Comparison of ENCODE assay signal across 11 cellular contexts in the genomic region with DNA sequence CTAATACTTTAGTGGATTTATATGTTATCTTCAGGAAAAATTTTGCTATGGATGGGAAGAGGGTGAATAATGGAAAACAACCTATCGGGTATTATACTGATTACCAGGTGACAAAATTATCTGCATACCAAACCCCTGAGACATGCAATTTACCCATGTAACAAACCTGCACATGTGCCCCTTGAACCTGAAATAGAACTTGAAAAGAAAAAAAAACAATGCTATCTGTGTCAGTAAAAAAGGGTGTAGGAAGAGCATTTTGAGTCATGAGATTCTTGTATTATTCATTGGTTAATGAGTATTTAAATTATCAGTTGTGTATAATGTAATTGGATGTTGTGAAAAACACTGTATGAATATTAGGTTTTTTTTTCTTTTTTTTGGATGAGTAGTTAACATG.
"Had no signal": no experiment of that assay in that cellular context is flagged by ENCODE, and none has a peak within 500 bp of the region (broad histone marks: within the 10 kb centered on the region; RNA-seq: fewer than 3 reads in every experiment).

No MANE protein-coding gene starts in this region.

- DNase-seq: activated CD4-positive, alpha-beta T cell treated with anti-CD3 and anti-CD28 coated beads, Interleukin-2, amount 50 U/mL, for 1 hour; activated naive CD4-positive, alpha-beta T cell treated with anti-CD3 and anti-CD28 coated beads, Interleukin-2, amount 50 U/mL, for 16 hours; activated T-cell treated with anti-CD3 and anti-CD28 coated beads, Interleukin-2, amount 50 U/mL, for 1 hour; adrenal gland; central memory CD4-positive, alpha-beta T cell; effector memory CD8-positive, alpha-beta T cell; pancreas; retina had no signal

- H3K27me3 ChIP-seq: adrenal gland, pancreas had no signal

- H3K27me3 Mint-ChIP-seq: effector memory CD8-positive, alpha-beta T cell had no signal

- ATAC-seq: effector memory CD8-positive, alpha-beta T cell; left lobe of liver; pancreas had no signal

- H3K4me3 ChIP-seq: adrenal gland, pancreas, skin epidermis had no signal

- H3K9me3 ChIP-seq: adrenal gland, pancreas had no signal

- H3K27ac Mint-ChIP-seq: effector memory CD8-positive, alpha-beta T cell; T-helper 1 cell treated with Interleukin-12 subunit alpha and Interleukin-12 subunit beta and Interleukin-4 antibody, amounts not matched to agents 30 μg/mL and 1 μg/mL, for 36 hours had no signal

- H3K9me3 Mint-ChIP-seq: T-helper 1 cell treated with Interleukin-12 subunit alpha and Interleukin-12 subunit beta and Interleukin-4 antibody, amounts not matched to agents 30 μg/mL and 1 μg/mL, for 36 hours had no signal

- H3K4me3 Mint-ChIP-seq: effector memory CD8-positive, alpha-beta T cell; T-helper 1 cell treated with Interleukin-12 subunit alpha and Interleukin-12 subunit beta and Interleukin-4 antibody, amounts not matched to agents 30 μg/mL and 1 μg/mL, for 36 hours had no signal

- H3K4me1 ChIP-seq: adrenal gland, pancreas had no signal

- H3K36me3 ChIP-seq: adrenal gland, pancreas had no signal

- H3K27ac ChIP-seq: adrenal gland, pancreas, skin epidermis had no signal
